In the genomic region with DNA sequence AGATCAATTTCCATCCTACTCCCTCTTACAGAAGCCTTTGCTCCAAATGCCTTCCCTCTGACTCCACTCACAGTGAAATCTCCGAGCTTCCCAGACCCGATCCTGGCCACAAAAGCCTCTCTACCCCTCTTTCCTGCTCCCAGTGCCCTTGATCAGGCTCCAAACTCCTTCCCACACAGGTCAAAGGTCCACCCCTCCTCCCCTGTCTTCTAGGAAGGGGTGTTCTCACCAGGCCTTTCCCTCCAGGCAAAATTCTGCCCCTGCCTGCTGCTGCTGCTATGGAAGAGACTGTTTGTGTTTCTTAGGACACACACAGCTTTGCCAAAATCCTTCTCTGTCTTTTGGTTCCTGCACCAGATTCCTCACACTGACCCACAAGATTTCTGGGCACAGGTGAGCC, we compare ENCODE assay signal across 11 cellular contexts.
DNase-seq lines count a peak whose midpoint lies in the region; ATAC-seq, FAIRE-seq and TF ChIP-seq lines count a peak whose summit lies in the region.
"Had no signal": no experiment of that assay in that cellular context is flagged by ENCODE, and none has a peak within 500 bp of the region (broad histone marks: within the 10 kb centered on the region; RNA-seq: fewer than 3 reads in every experiment).

No MANE protein-coding gene starts in this region.

- peak overlapping the region; percentile 47; the same call in 1 of the 2 replicates for H3K9ac ChIP-seq in BLaER1
- no peak overlapping the region for H3K9ac ChIP-seq in astrocyte (ENCODE audit: low read length)

- H3K27ac Mint-ChIP-seq in astrocyte (ENCODE audit: unreplicated experiment): peak overlapping the region; percentile 10
- H3K27ac Mint-ChIP-seq: activated CD4-positive, alpha-beta memory T cell treated with anti-CD3 and anti-CD28 coated beads for 36 hours; CD4-positive, CD25-positive, alpha-beta regulatory T cell had no signal

- H3K27me3 Mint-ChIP-seq in astrocyte (ENCODE audit: low read depth, unreplicated experiment): peaks cover 25% of the 10 kb centered on the region

- peaks cover 24% of the 10 kb centered on the region for H3K4me1 Mint-ChIP-seq in astrocyte (ENCODE audit: low read depth, unreplicated experiment)
- H3K4me1 Mint-ChIP-seq: CD4-positive, CD25-positive, alpha-beta regulatory T cell had no signal

- H3K27ac ChIP-seq in BLaER1 (peak overlapping the region; percentile 77), astrocyte (ENCODE audit: low read depth, low read length) (no peak overlapping the region), left ventricle myocardium inferior (replicated peaks) (peak overlapping the region; percentile 70)

- H3K4me3 ChIP-seq in BLaER1 (no peak overlapping the region), astrocyte (ENCODE audit: insufficient read depth, low read depth, low read length) (no peak overlapping the region), left ventricle myocardium inferior (no peak overlapping the region), BE2C (ENCODE audit: low read depth, low read length) (no peak overlapping the region)

- H4K20me1 ChIP-seq in BLaER1 (no peaks in the 10 kb centered on the region), astrocyte (ENCODE audit: insufficient read depth, low read length) (no peaks in the 10 kb centered on the region)

- H3K4me3 Mint-ChIP-seq in astrocyte (ENCODE audit: unreplicated experiment): peak overlapping the region; percentile 46
- H3K4me3 Mint-ChIP-seq: activated CD4-positive, alpha-beta memory T cell treated with anti-CD3 and anti-CD28 coated beads for 36 hours; CD4-positive, CD25-positive, alpha-beta regulatory T cell had no signal

- no peaks in the 10 kb centered on the region for H3K27me3 ChIP-seq in BLaER1
- H3K27me3 ChIP-seq in astrocyte (ENCODE audit: insufficient read depth, low read length): no peaks in the 10 kb centered on the region
- H3K27me3 ChIP-seq in left ventricle myocardium inferior (ENCODE audit: low read depth): no peaks in the 10 kb centered on the region
- no peaks in the 10 kb centered on the region for H3K27me3 ChIP-seq in BE2C

- H3K36me3 ChIP-seq in BLaER1 (no peaks in the 10 kb centered on the region; the same call in 1 of the 2 replicates), astrocyte (ENCODE audit: insufficient read depth, low read length) (no peaks in the 10 kb centered on the region), left ventricle myocardium inferior (no peaks in the 10 kb centered on the region), BE2C (no peaks in the 10 kb centered on the region)

- no peak overlapping the region for H2AFZ ChIP-seq in astrocyte (ENCODE audit: low read depth, low read length)

- peaks cover 47% of the 10 kb centered on the region for H3K4me1 ChIP-seq in BLaER1
- H3K4me1 ChIP-seq in astrocyte (ENCODE audit: insufficient read depth, low read length): peaks cover 6% of the 10 kb centered on the region
- H3K4me1 ChIP-seq in left ventricle myocardium inferior: peaks cover 24% of the 10 kb centered on the region
- no peaks in the 10 kb centered on the region for H3K4me1 ChIP-seq in BE2C

- TF ChIP-seq CTCF in astrocyte (IDR thresholded peaks at IDR 0.05; ENCODE audit: insufficient read depth, low read depth, low read length) (no peak), left ventricle myocardium inferior (IDR thresholded peaks at IDR 0.05; ENCODE audit: borderline replicate concordance) (no peak), BE2C (IDR thresholded peaks at IDR 0.05; ENCODE audit: low read depth, low read length) (no peak)

- H3K9me3 ChIP-seq in BLaER1: peaks cover 5% of the 10 kb centered on the region; the same call in 1 of the 2 replicates
- no peaks in the 10 kb centered on the region for H3K9me3 ChIP-seq in astrocyte (ENCODE audit: insufficient read depth, low read depth, low read length)
- no peaks in the 10 kb centered on the region for H3K9me3 ChIP-seq in left ventricle myocardium inferior (replicated peaks)
- no peaks in the 10 kb centered on the region for H3K9me3 ChIP-seq in BE2C

- DNase-seq in astrocyte (ENCODE audit: low read depth): peak; percentile 47
- DNase-seq in left ventricle myocardium inferior: peak; percentile 22
- DNase-seq in posterior vena cava (ENCODE audit: low spot score): peak; percentile 86
- no peak for DNase-seq in stimulated activated CD4-positive, alpha-beta T cell treated with anti-CD3 and anti-CD28 coated beads, Interleukin-2, amount 100 ng/mL, for 24 hours
- no peak for DNase-seq in dermis blood vessel endothelial cell
- no peak for DNase-seq in BE2C
- DNase-seq: activated CD4-positive, alpha-beta memory T cell treated with anti-CD3 and anti-CD28 coated beads for 36 hours; CD4-positive, CD25-positive, alpha-beta regulatory T cell; stimulated activated CD4-positive, alpha-beta T cell treated with anti-CD3 and anti-CD28 coated beads, Interleukin-12 subunit alpha, Interleukin-12 subunit beta, amount 100 ng/mL, for 4 hours had no signal

- no peak for ATAC-seq in GM21447 (IDR thresholded peaks at IDR 0.05; ENCODE audit: unreplicated experiment)

- H3K4me2 ChIP-seq in BLaER1 (peak overlapping the region; percentile 71), astrocyte (ENCODE audit: low read length) (peak overlapping the region; percentile 36)

- no peaks in the 10 kb centered on the region for H3K36me3 Mint-ChIP-seq in astrocyte (ENCODE audit: low read depth, unreplicated experiment)
- H3K36me3 Mint-ChIP-seq: activated CD4-positive, alpha-beta memory T cell treated with anti-CD3 and anti-CD28 coated beads for 36 hours; CD4-positive, CD25-positive, alpha-beta regulatory T cell had no signal

- intact Hi-C loops in left ventricle myocardium inferior (cut with micrococcal nuclease) (no loop called here), posterior vena cava (cut with DNase I) (no loop called here)

- no peak for FAIRE-seq in astrocyte (lab: Jason Lieb, UNC)

- no peaks in the 10 kb centered on the region for H3K9me3 Mint-ChIP-seq in astrocyte (ENCODE audit: unreplicated experiment)
- H3K9me3 Mint-ChIP-seq: activated CD4-positive, alpha-beta memory T cell treated with anti-CD3 and anti-CD28 coated beads for 36 hours; CD4-positive, CD25-positive, alpha-beta regulatory T cell had no signal

- no peaks in the 10 kb centered on the region for H3K79me2 ChIP-seq in astrocyte (ENCODE audit: insufficient read depth, low read length)

Comparison
In these comparisons a context has a peak if more than half of its experiments do, and no peak if none do; other contexts are left out.
1. DNase-seq: peak in astrocyte (single experiment), left ventricle myocardium inferior (single experiment) and posterior vena cava (single experiment); none in stimulated activated CD4-positive, alpha-beta T cell treated with anti-CD3 and anti-CD28 coated beads, Interleukin-2, amount 100 ng/mL, for 24 hours (0 of 2), dermis blood vessel endothelial cell (single experiment) and BE2C (single experiment).